Comparison of ENCODE assay signal across 11 cellular contexts in genomic region chr18:36469471-36469870, GRCh38.
"Had no signal": no experiment of that assay in that cellular context is flagged by ENCODE, and none has a peak within 500 bp of the region (broad histone marks: within the 10 kb centered on the region; RNA-seq: fewer than 3 reads in every experiment).

No MANE protein-coding gene starts in this region.

- H3K9me3 ChIP-seq: uterus had no signal

- H3K4me3 ChIP-seq: uterus had no signal

- H3K4me1 ChIP-seq: uterus had no signal

- ATAC-seq: activated CD4-positive, CD25-positive, alpha-beta regulatory T cell treated with anti-CD3 and anti-CD28 coated beads, Interleukin-2, amount 50 U/mL, for 24 hours; activated CD8-positive, alpha-beta memory T cell treated with anti-CD3 and anti-CD28 coated beads, Interleukin-2, amount 10 ng/mL, durations not matched to agents 7 days and 5 days had no signal

- DNase-seq: activated CD4-positive, alpha-beta T cell treated with anti-CD3 and anti-CD28 coated beads, Interleukin-2, amount 50 U/mL, for 48 hours; activated CD8-positive, alpha-beta memory T cell treated with anti-CD3 and anti-CD28 coated beads, Interleukin-2, amount 10 ng/mL, durations not matched to agents 7 days and 5 days; activated effector memory CD4-positive, alpha-beta T cell treated with anti-CD3 and anti-CD28 coated beads, Interleukin-2, amount 50 U/mL, for 16 hours; activated T-cell treated with anti-CD3 and anti-CD28 coated beads, Interleukin-2, amount 50 U/mL, for 24 hours; amygdala; endodermal cell; erythroblast; immature natural killer cell; nephron progenitor cell; uterus had no signal

- H3K36me3 ChIP-seq: uterus had no signal

- H3K27ac ChIP-seq: uterus had no signal

- H3K27me3 ChIP-seq: uterus had no signal
